In genomic region chr12:67045650-67046049, GRCh38 we compare ENCODE assay signal across 23 cellular contexts.
DNase-seq lines count a peak whose midpoint lies in the region; TF ChIP-seq lines count a peak whose summit lies in the region.
"Had no signal": no experiment of that assay in that cellular context is flagged by ENCODE, and none has a peak within 500 bp of the region (broad histone marks: within the 10 kb centered on the region; RNA-seq: fewer than 3 reads in every experiment).

No MANE protein-coding gene starts in this region.

- H3K9ac ChIP-seq in trophoblast cell (ENCODE audit: low read length), result no peak overlapping the region

- no peak overlapping the region for H3K4me3 ChIP-seq in HEK293 (ENCODE audit: low read depth, low read length)
- H3K4me3 ChIP-seq in SJSA1, result no peak overlapping the region
- no peak overlapping the region for H3K4me3 ChIP-seq in trophoblast cell (ENCODE audit: low read depth, low read length)
- H3K4me3 ChIP-seq in uterus, result no peak overlapping the region
- H3K4me3 ChIP-seq: K562, SK-N-MC had no signal

- no peaks in the 10 kb centered on the region for H3K9me3 ChIP-seq in HEK293 (ENCODE audit: control insufficient read depth, insufficient read depth, low read depth, low read length)
- no peaks in the 10 kb centered on the region for H3K9me3 ChIP-seq in SJSA1 (replicated peaks)
- no peaks in the 10 kb centered on the region for H3K9me3 ChIP-seq in trophoblast cell (ENCODE audit: insufficient read depth, low read depth, low read length)
- no peaks in the 10 kb centered on the region for H3K9me3 ChIP-seq in uterus

- H4K91ac ChIP-seq in trophoblast cell (ENCODE audit: low read depth, low read length), result no peak overlapping the region

- CTCF ChIA-PET in HEK293 (lab: Yijun Ruan, JAX), result interaction anchor here (1.5 kb wide), 1 partner anchor 20 kb away, joined by 5 read pairs; no protein-coding TSS in a partner anchor

- no peak overlapping the region for H3K27ac ChIP-seq in HEK293 (ENCODE audit: extremely low read depth, low read depth, low read length)
- no peak overlapping the region for H3K27ac ChIP-seq in SJSA1
- no peak overlapping the region for H3K27ac ChIP-seq in trophoblast cell (ENCODE audit: low read depth, low read length)
- no peak overlapping the region for H3K27ac ChIP-seq in uterus
- H3K27ac ChIP-seq: RWPE1, SK-N-MC had no signal

- H2BK120ac ChIP-seq in trophoblast cell (ENCODE audit: insufficient read depth, low read length, poor library complexity), result no peak overlapping the region

- H3K27me3 ChIP-seq in SJSA1 (replicated peaks) (no peaks in the 10 kb centered on the region), trophoblast cell (ENCODE audit: insufficient read depth, low read length) (no peaks in the 10 kb centered on the region), uterus (no peaks in the 10 kb centered on the region)

- intact Hi-C loops in uterus (cut with DNase I; ENCODE audit: low total_unique reads), result no loop called here

- H3K79me2 ChIP-seq in trophoblast cell (ENCODE audit: control insufficient read depth, insufficient read depth, low read length, poor library complexity), result peaks cover 1% of the 10 kb centered on the region

- DNase-seq in SJSA1 (ENCODE audit: low read depth in 1 of 2, low spot score in 2 of 2) (peak; percentile 32 to 50), islet precursor cell (peak; percentile 91), trophoblast cell (no peak), uterus (no peak), activated gamma-delta T cell treated with Interleukin-2 at 50 U/mL for 16 hours (no peak), amniotic stem cell (lab: John Stamatoyannopoulos, UW) (no peak)
- DNase-seq: C1 segment of cervical spinal cord; CD4-positive, alpha-beta memory T cell; COR-L47; DMS53; Kasumi-1; MV-4-11; NCI-H1105; NCI-H1436 treated with DMSO at 0.1 percent for 48 hours; NCI-H187 treated with DMSO at 0.1 percent for 48 hours; NCI-H2107; NCI-H2227 treated with DMSO at 0.1 percent for 48 hours; NCI-H526 treated with DMSO at 0.1 percent for 48 hours; SHP77 treated with DMSO at 0.1 percent for 48 hours had no signal

- no peak overlapping the region for H4K12ac ChIP-seq in trophoblast cell (ENCODE audit: low read depth, low read length)

- TF ChIP-seq POLR2A in uterus (IDR thresholded peaks at IDR 0.05), result no peak

- no peak overlapping the region for H2BK5ac ChIP-seq in trophoblast cell (ENCODE audit: low read depth, low read length, poor library complexity)

- no peak overlapping the region for H2AFZ ChIP-seq in trophoblast cell (ENCODE audit: insufficient read depth, low read length, poor library complexity)

- POLR2A ChIA-PET in HEK293 (lab: Yijun Ruan, JAX), result interaction anchor here (1.6 kb wide), 1 partner anchor 223 kb away, joined by 5 read pairs; the partner anchor contains the start of gene CAND1

- H3K14ac ChIP-seq in trophoblast cell (ENCODE audit: low read length), result no peak overlapping the region

- no peak overlapping the region for H3K23ac ChIP-seq in trophoblast cell (ENCODE audit: low read length)

- TF ChIP-seq CTCF in HEK293 (tag by site-specific recombination; IDR thresholded peaks at IDR 0.05), result no peak
- TF ChIP-seq CTCF in uterus (IDR thresholded peaks at IDR 0.05), result no peak

- no peaks in the 10 kb centered on the region for H3K36me3 ChIP-seq in HEK293 (ENCODE audit: control insufficient read depth in 2 of 2, insufficient read depth in 1 of 2, low read length in 2 of 2)
- no peaks in the 10 kb centered on the region for H3K36me3 ChIP-seq in SJSA1
- no peaks in the 10 kb centered on the region for H3K36me3 ChIP-seq in trophoblast cell (ENCODE audit: control insufficient read depth in 1 of 2, insufficient read depth in 2 of 2, low read length in 2 of 2)
- H3K36me3 ChIP-seq in uterus, result no peaks in the 10 kb centered on the region

- no peak overlapping the region for H2BK12ac ChIP-seq in trophoblast cell (ENCODE audit: low read length)

- H3K4me1 ChIP-seq in HEK293 (ENCODE audit: control insufficient read depth, insufficient read depth, low read length), result peaks cover 59% of the 10 kb centered on the region
- peaks cover 38% of the 10 kb centered on the region for H3K4me1 ChIP-seq in SJSA1 (replicated peaks)
- peaks cover 7 to 19% of the 10 kb centered on the region in 2 experiments for H3K4me1 ChIP-seq in trophoblast cell (ENCODE audit: control insufficient read depth in 1 of 2, insufficient read depth in 2 of 2, low read length in 2 of 2)
- no peaks in the 10 kb centered on the region for H3K4me1 ChIP-seq in uterus

- H3K79me1 ChIP-seq in trophoblast cell (ENCODE audit: low read length), result peaks cover 2% of the 10 kb centered on the region

- H3K4me2 ChIP-seq in trophoblast cell (ENCODE audit: low read length), result no peak overlapping the region

- H2AK5ac ChIP-seq in trophoblast cell (ENCODE audit: low read length), result no peak overlapping the region

- H3K18ac ChIP-seq in trophoblast cell (ENCODE audit: low read length), result no peak overlapping the region

- WGBS in trophoblast cell (ENCODE audit: extremely low coverage, insufficient coverage, insufficient read length), result no CpG with 5 or more reads among the region's 5 CpGs

- H3K4ac ChIP-seq in trophoblast cell (ENCODE audit: low read depth, low read length), result peak overlapping the region; percentile 12

- H4K8ac ChIP-seq in trophoblast cell (ENCODE audit: low read depth, low read length), result no peak overlapping the region

TF ChIP-seq in HEK293, 187 proteins besides CTCF, POLR2A, EP300 and RAD21:
- TF ChIP-seq ZBTB20 (tag by site-specific recombination; IDR thresholded peaks at IDR 0.05) (peak; percentile 42), KLF10 (tag by site-specific recombination; IDR thresholded peaks at IDR 0.05) (no peak)

Comparison
In these comparisons a context has a peak if more than half of its experiments do, and no peak if none do; other contexts are left out.
1. DNase-seq: peak in SJSA1 (2 of 2) and islet precursor cell (single experiment); none in trophoblast cell (0 of 2), uterus (0 of 2), activated gamma-delta T cell treated with Interleukin-2 at 50 U/mL for 16 hours (single experiment) and amniotic stem cell (single experiment).